In the genomic region with DNA sequence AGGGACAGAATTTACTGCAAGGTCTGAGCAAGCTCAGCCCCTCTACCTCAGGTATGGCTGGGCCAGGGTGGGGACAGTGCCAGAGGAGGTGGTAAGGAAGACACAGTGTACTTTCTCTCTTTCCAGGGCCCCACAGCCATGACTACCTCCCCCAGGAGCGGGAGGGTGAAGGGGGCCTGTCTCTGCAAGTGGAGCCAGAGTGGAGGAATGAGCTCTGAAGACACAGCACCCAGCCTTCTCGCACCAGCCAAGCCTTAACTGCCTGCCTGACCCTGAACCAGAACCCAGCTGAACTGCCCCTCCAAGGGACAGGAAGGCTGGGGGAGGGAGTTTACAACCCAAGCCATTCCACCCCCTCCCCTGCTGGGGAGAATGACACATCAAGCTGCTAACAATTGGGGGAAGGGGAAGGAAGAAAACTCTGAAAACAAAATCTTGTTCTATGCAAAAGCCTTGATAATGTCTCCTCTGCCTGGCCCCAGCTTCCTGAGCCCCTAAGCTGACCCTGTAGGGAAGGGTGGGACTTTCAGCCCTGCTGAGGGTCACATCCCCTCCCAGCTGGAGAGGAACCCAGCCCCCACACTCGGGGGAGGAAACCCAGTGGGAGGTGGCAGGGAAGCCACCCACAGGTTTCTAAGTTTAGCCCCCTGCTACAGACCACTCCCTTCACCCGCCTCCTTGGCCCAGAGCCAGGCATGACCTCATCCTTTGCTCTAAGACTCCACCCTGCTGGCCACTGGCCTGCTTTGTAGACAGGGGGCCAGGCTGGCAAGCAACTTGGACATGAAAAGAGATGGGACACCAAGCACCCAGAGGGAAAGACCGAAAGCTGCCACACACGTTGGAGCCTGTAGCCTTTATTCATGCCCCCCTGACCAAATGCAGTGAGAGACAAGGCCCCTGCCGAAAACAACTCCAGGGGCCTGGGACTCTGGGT, we compare ENCODE assay signal across 8 cellular contexts. TPM values are rescaled to one million over a fixed set of nuclear protein-coding genes. Genes with fewer than 3 reads are reported as not detected.
DNase-seq lines count a peak whose midpoint lies in the region; ATAC-seq and TF ChIP-seq lines count a peak whose summit lies in the region.

No MANE protein-coding gene starts in this region.

- H3K36me3 ChIP-seq in GM23338 (ENCODE audit: insufficient read depth): peaks cover 4% of the 10 kb centered on the region; the same call in 1 of the 2 replicates
- H3K36me3 ChIP-seq in right atrium auricular region: peaks cover 47% of the 10 kb centered on the region

- H3K4me1 ChIP-seq in GM23338 (ENCODE audit: insufficient read depth) (peaks cover 59% of the 10 kb centered on the region), right atrium auricular region (peaks cover 0 to 82% of the 10 kb centered on the region in 2 donors)

- TF ChIP-seq CTCF in Calu3 (IDR thresholded peaks at IDR 0.05; ENCODE audit: unreplicated experiment) (no peak), GM23338 (conservative IDR thresholded peaks at IDR 0.05; ENCODE audit: low read depth in 2 of 2) (0 out of 4 replicates have a peak, but pooled peaks of 1 of the 2 experiments have one; percentile 8), right atrium auricular region (IDR thresholded peaks at IDR 0.05) (no peak)

- peaks cover 25% of the 10 kb centered on the region for H4K20me1 ChIP-seq in GM23338 (replicated peaks; ENCODE audit: insufficient read depth)

- peak; percentile 91 for DNase-seq in Calu3
- peak; percentile 82 for DNase-seq in GM23338 (ENCODE audit: low spot score)
- DNase-seq in MV-4-11 (lab: John Stamatoyannopoulos, UW): peak; percentile 93
- DNase-seq in SW480 (ENCODE audit: low spot score): peak; percentile 75
- DNase-seq in anterior cingulate cortex (lab: John Stamatoyannopoulos, UW): peak in 55 of 58 donors; percentile 20 to 96 (median 76)
- peak; percentile 99 for DNase-seq in right atrium auricular region (ENCODE audit: low spot score)
- peak; percentile 96 for DNase-seq in pulmonary artery endothelial cell (ENCODE audit: low read depth, low spot score)
- no peak for DNase-seq in AML-193 (lab: John Stamatoyannopoulos, UW)

- H3K9me3 ChIP-seq in right atrium auricular region: no peaks in the 10 kb centered on the region

- no TSS peak for BruUV-seq in Calu3 (replicated peaks; lab: Mats Ljungman, UMichigan)

- H3K27me3 Mint-ChIP-seq in Calu3 (ENCODE audit: unreplicated experiment) (no peaks in the 10 kb centered on the region), GM23338 (ENCODE audit: insufficient read depth, low read depth, poor library complexity) (peaks cover 46% of the 10 kb centered on the region)

- H3K4me3 ChIP-seq in GM23338 (peak overlapping the region; percentile 26; the same call in 1 of the 2 replicates), right atrium auricular region (peak overlapping the region in 1 of 2 donors; percentile 7)

- intact Hi-C loops in Calu3 (cut with micrococcal nuclease; ENCODE audit: unreplicated experiment): no loop called here

- peaks cover 7% of the 10 kb centered on the region; the same call in 1 of the 2 replicates for H3F3A ChIP-seq in GM23338 (replicated peaks; ENCODE audit: low read depth)

- H3K9me2 ChIP-seq in GM23338 (ENCODE audit: insufficient read depth): no peaks in the 10 kb centered on the region

- H3K4me2 ChIP-seq in GM23338: peak overlapping the region; percentile 69

- H3K27ac ChIP-seq in GM23338 (ENCODE audit: low read depth): no peak overlapping the region
- H3K27ac ChIP-seq in right atrium auricular region: peak overlapping the region; percentile 97 to 99

- CTCF ChIA-PET in Calu3 (lab: Charles Lee): no interaction called here

- H3K4me3 Mint-ChIP-seq in Calu3 (ENCODE audit: low read depth, unreplicated experiment) (peak overlapping the region; percentile 37), GM23338 (peak overlapping the region; percentile 18)

- H3K9me3 Mint-ChIP-seq in Calu3 (ENCODE audit: low read depth, unreplicated experiment) (no peaks in the 10 kb centered on the region), GM23338 (no peaks in the 10 kb centered on the region)

- H3K4me1 Mint-ChIP-seq in Calu3 (ENCODE audit: low read depth, unreplicated experiment) (peaks cover 56% of the 10 kb centered on the region), GM23338 (peaks cover 79% of the 10 kb centered on the region)

- H3K27ac Mint-ChIP-seq in Calu3 (ENCODE audit: unreplicated experiment) (peak overlapping the region; percentile 93), GM23338 (peak overlapping the region; percentile 52; the same call in 1 of the 2 replicates)

- peak; percentile 56 for ATAC-seq in GM23338

- H3K27me3 ChIP-seq in GM23338 (ENCODE audit: insufficient read depth) (peaks cover 29% of the 10 kb centered on the region), right atrium auricular region (no peaks in the 10 kb centered on the region)

- H3K79me2 ChIP-seq in GM23338 (replicated peaks; ENCODE audit: insufficient read depth): peaks cover 10% of the 10 kb centered on the region; the same call in 1 of the 2 replicates

- no peak overlapping the region for H2AFZ ChIP-seq in GM23338

- H3K36me3 Mint-ChIP-seq in Calu3 (ENCODE audit: insufficient read depth, unreplicated experiment): peaks cover 67% of the 10 kb centered on the region
- peaks cover 61% of the 10 kb centered on the region for H3K36me3 Mint-ChIP-seq in GM23338 (ENCODE audit: low read depth)

TF ChIP-seq in GM23338, 12 proteins besides CTCF, POLR2A, EP300 and RAD21 (continues in another document):
- TF ChIP-seq ZNF331 (CRISPR knock-in tag; IDR thresholded peaks at IDR 0.05; ENCODE audit: low read depth) (no peak), STAT1 (IDR thresholded peaks at IDR 0.05; ENCODE audit: unreplicated experiment) (no peak), JUNB (IDR thresholded peaks at IDR 0.05; ENCODE audit: unreplicated experiment) (no peak)
- TF ChIP-seq, protein P1, sequence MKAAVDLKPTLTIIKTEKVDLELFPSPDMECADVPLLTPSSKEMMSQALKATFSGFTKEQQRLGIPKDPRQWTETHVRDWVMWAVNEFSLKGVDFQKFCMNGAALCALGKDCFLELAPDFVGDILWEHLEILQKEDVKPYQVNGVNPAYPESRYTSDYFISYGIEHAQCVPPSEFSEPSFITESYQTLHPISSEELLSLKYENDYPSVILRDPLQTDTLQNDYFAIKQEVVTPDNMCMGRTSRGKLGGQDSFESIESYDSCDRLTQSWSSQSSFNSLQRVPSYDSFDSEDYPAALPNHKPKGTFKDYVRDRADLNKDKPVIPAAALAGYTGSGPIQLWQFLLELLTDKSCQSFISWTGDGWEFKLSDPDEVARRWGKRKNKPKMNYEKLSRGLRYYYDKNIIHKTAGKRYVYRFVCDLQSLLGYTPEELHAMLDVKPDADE (IDR thresholded peaks at IDR 0.05): peak; percentile 24; the same call in 1 of the 2 replicates

RNA-seq across cellular contexts. Expression of gene RHOC, which starts 6.4 kb away (rescaled TPM):
- 176 and 197 TPM in 2 replicates for total RNA-seq in Calu3 (2022)
- total RNA-seq in GM23338 (2014; rRNA removed; shearing (Covaris generic)): 51.3 and 65.4 TPM in 2 replicates
- polyA plus RNA-seq in GM23338 (2016; fragmentation: Nextera tagmentation; extraction: Ambion mirVana): 73.5 and 76.7 TPM in 2 replicates
- total RNA-seq in right atrium auricular region: 100 to 1,000 TPM; 190 to 330 TPM
- 919 and 1,091 TPM in 2 replicates for total RNA-seq in pulmonary artery endothelial cell

RNA-seq across cellular contexts. Expression of gene PPM1J, which starts 14.6 kb away (rescaled TPM):
- total RNA-seq in Calu3 (2022) (1.3 and 2.2 TPM in 2 replicates), right atrium auricular region (1 to 10 TPM; 5.5 to 7.9 TPM), pulmonary artery endothelial cell (0.81 and 1.8 TPM in 2 replicates)
- total RNA-seq in GM23338 (2014; rRNA removed; shearing (Covaris generic)): 12.7 and 22.4 TPM in 2 replicates
- polyA plus RNA-seq in GM23338 (2016; fragmentation: Nextera tagmentation; extraction: Ambion mirVana): 17.9 and 19.0 TPM in 2 replicates

RNA-seq across cellular contexts. Expression of gene MOV10, which starts 26.1 kb away (rescaled TPM):
- total RNA-seq in Calu3 (2022) (71.4 and 80.0 TPM in 2 replicates), right atrium auricular region (10 to 100 TPM; 10.5 to 11.4 TPM), pulmonary artery endothelial cell (40.8 and 60.3 TPM in 2 replicates)
- 56.8 and 77.6 TPM in 2 replicates for total RNA-seq in GM23338 (2014; rRNA removed; shearing (Covaris generic))
- polyA plus RNA-seq in GM23338 (2016; fragmentation: Nextera tagmentation; extraction: Ambion mirVana): 52.4 and 53.6 TPM in 2 replicates

Comparison
In these comparisons a context has a peak if more than half of its experiments do, and no peak if none do; other contexts are left out.
1. DNase-seq: peak in Calu3 (single experiment), GM23338 (single experiment), MV-4-11 (single experiment), SW480 (single experiment), anterior cingulate cortex (55 of 58), right atrium auricular region (single experiment) and pulmonary artery endothelial cell (single experiment); none in AML-193 (0 of 2).